Comparison of ENCODE assay signal across 25 cellular contexts in the genomic region with DNA sequence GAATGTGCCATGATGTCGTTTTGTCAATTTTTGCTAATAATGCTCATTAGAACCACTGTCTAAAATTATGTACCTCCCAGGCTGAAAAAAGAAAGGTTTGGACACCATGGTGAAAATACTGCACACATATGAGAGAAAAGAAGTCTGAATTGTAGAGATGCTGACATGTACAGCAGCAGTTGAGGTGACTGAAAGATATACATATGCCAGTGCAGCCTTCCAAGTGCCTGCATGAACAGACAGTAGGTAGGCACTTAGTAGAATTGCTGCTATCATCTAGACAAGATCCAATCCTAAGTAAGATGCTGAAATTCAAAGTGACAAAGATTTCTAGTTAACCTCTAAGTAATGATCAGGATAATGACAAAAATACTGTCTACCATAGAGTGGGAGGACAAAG.
"Had no signal": no experiment of that assay in that cellular context is flagged by ENCODE, and none has a peak within 500 bp of the region (broad histone marks: within the 10 kb centered on the region; RNA-seq: fewer than 3 reads in every experiment).

No MANE protein-coding gene starts in this region.

- DNase-seq: activated B cell treated with CpG ODN at 0.5 μM for 24 hours; activated CD4-positive, alpha-beta memory T cell treated with anti-CD3 and anti-CD28 coated beads for 36 hours; activated CD4-positive, alpha-beta T cell treated with anti-CD3 and anti-CD28 coated beads for 4 hours; activated CD4-positive, alpha-beta T cell treated with anti-CD3 and anti-CD28 coated beads, Interleukin-2, amount 10 ng/mL, durations not matched to agents 24 days and 14 days; activated CD4-positive, alpha-beta T cell treated with anti-CD3 and anti-CD28 coated beads, Interleukin-2, amount 50 U/mL, for 1 hour; activated CD4-positive, alpha-beta T cell treated with anti-CD3 and anti-CD28 coated beads, Interleukin-2, amount 50 U/mL, for 4 hours; activated CD4-positive, CD25-positive, alpha-beta regulatory T cell treated with anti-CD3 and anti-CD28 coated beads, Interleukin-2, amount 50 U/mL, for 72 hours; activated CD8-positive, alpha-beta memory T cell treated with anti-CD3 and anti-CD28 coated beads, Interleukin-2, amount 50 U/mL, for 4 hours; activated CD8-positive, alpha-beta T cell treated with anti-CD3 and anti-CD28 coated beads for 36 hours; activated gamma-delta T cell; activated naive CD4-positive, alpha-beta T cell treated with anti-CD3 and anti-CD28 coated beads, Interleukin-2, amount 10 ng/mL, durations not matched to agents 7 days and 5 days; activated naive CD4-positive, alpha-beta T cell treated with Interleukin-2 at 50 U/mL for 16 hours; activated naive CD8-positive, alpha-beta T cell treated with anti-CD3 and anti-CD28 coated beads, Interleukin-2, amount 10 ng/mL, durations not matched to agents 7 days and 5 days; activated naive CD8-positive, alpha-beta T cell treated with anti-CD3 and anti-CD28 coated beads, Interleukin-2, amount 50 U/mL, for 24 hours; activated T-cell treated with anti-CD3 and anti-CD28 coated beads for 4 hours; activated T-cell treated with anti-CD3 and anti-CD28 coated beads, Interleukin-2, amount 50 U/mL, for 1 hour; activated T-cell treated with anti-CD3 and anti-CD28 coated beads, Interleukin-2, amount 50 U/mL, for 4 hours; activated T-cell treated with anti-CD3 and anti-CD28 coated beads, Interleukin-2, amount 50 U/mL, for 72 hours; amygdala; anterior cingulate cortex; caudate nucleus; cerebellar nuclear complex; T-helper 1 cell; T-helper 2 cell; T-helper 9 cell had no signal
